ENCODE assay signal across 24 cellular contexts in the genomic region with DNA sequence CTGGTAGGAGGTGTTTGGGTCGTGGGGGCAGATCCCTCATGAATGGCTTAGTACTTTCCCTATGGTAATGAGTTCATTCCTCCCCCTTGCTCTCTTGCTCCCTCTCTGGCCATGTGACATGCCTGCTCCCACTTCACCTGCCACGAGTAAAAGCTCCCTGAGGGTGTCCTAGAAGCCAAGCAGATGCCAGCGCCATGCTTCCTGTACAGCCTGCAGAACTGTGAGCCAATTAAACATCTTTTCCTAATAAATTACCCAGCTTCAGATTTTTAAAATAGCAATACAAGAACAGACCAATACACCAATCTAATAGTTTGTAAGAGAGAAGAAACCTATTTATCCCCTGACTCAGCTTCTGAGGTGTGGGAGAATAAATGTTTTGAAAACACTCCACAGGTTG.
DNase-seq lines count a peak whose midpoint lies in the region; ATAC-seq and TF ChIP-seq lines count a peak whose summit lies in the region.
"Had no signal": no experiment of that assay in that cellular context is flagged by ENCODE, and none has a peak within 500 bp of the region (broad histone marks: within the 10 kb centered on the region; RNA-seq: fewer than 3 reads in every experiment).

No MANE protein-coding gene starts in this region.

- no peaks in the 10 kb centered on the region for H3K27me3 ChIP-seq in brain microvascular endothelial cell (replicated peaks)
- H3K27me3 ChIP-seq: BLaER1, SJSA1 had no signal

- peaks cover 4% of the 10 kb centered on the region for H3K27me3 Mint-ChIP-seq in activated T-cell treated with anti-CD3 and anti-CD28 coated beads, Interleukin-2, amount 50 U/mL, for 72 hours (ENCODE audit: low read depth)

- in situ Hi-C loops in brain microvascular endothelial cell (cut with HindIII; ENCODE audit: low pct_ligation_motif_present, low sequenced_read_pairs): no loop called here

- no peaks in the 10 kb centered on the region for H3K4me1 Mint-ChIP-seq in activated T-cell treated with anti-CD3 and anti-CD28 coated beads, Interleukin-2, amount 50 U/mL, for 72 hours (ENCODE audit: low read depth)
- H3K4me1 Mint-ChIP-seq: CD4-positive, alpha-beta memory T cell had no signal

- H3K27ac Mint-ChIP-seq in activated T-cell treated with anti-CD3 and anti-CD28 coated beads, Interleukin-2, amount 50 U/mL, for 72 hours: no peak overlapping the region
- H3K27ac Mint-ChIP-seq: HFFc6 had no signal

- TF ChIP-seq RAD21 in Ishikawa (IDR thresholded peaks at IDR 0.05; ENCODE audit: low read depth): no peak

- H3K4me3 Mint-ChIP-seq in activated T-cell treated with anti-CD3 and anti-CD28 coated beads, Interleukin-2, amount 50 U/mL, for 72 hours: no peak overlapping the region
- H3K4me3 Mint-ChIP-seq: CD4-positive, alpha-beta memory T cell; HFFc6 had no signal

- no peak for TF ChIP-seq EP300 in Ishikawa (IDR thresholded peaks at IDR 0.05; ENCODE audit: borderline replicate concordance)

- no peaks in the 10 kb centered on the region for H3K36me3 ChIP-seq in brain microvascular endothelial cell (replicated peaks)
- H3K36me3 ChIP-seq: BLaER1, SJSA1 had no signal

- no peak for ATAC-seq in activated T-cell treated with anti-CD3 and anti-CD28 coated beads, Interleukin-2, amount 50 U/mL, for 72 hours (replicated peaks in 1 of 2)
- ATAC-seq in GM19324 (IDR thresholded peaks at IDR 0.05; ENCODE audit: low FRiP score, unreplicated experiment): no peak
- ATAC-seq: Right ventricle myocardium inferior had no signal

- DNase-seq in DMS53 (lab: John Stamatoyannopoulos, UW) (peak; percentile 42), DMS53 treated with DMSO at 0.1 percent for 48 hours (lab: John Stamatoyannopoulos, UW; ENCODE audit: unreplicated experiment) (no peak), GM12865 (ENCODE audit: low read depth) (no peak), brain microvascular endothelial cell (no peak), middle frontal gyrus (ENCODE audit: extremely low spot score, low spot score) (no peak)
- DNase-seq in activated T-cell treated with anti-CD3 and anti-CD28 coated beads, Interleukin-2, amount 50 U/mL, for 72 hours: no peak
- DNase-seq: ACHN; Caco-2; CD4-positive, alpha-beta memory T cell; DMS153; HFFc6; MV-4-11; NCI-H1694; NCI-H2081; NCI-H2171; NCI-H524 treated with DMSO at 0.1 percent for 48 hours; T-helper 1 cell had no signal

- peak; percentile 6 for TF ChIP-seq CTCF in GM12865 (IDR thresholded peaks at IDR 0.05; ENCODE audit: insufficient read depth, low read depth, low read length, missing control alignments)
- TF ChIP-seq CTCF in brain microvascular endothelial cell (IDR thresholded peaks at IDR 0.05; ENCODE audit: low read depth, low read length, missing control alignments): peak; percentile 16

- H3K36me3 Mint-ChIP-seq in activated T-cell treated with anti-CD3 and anti-CD28 coated beads, Interleukin-2, amount 50 U/mL, for 72 hours (ENCODE audit: insufficient read depth in 2 of 2): peaks cover 2 to 5% of the 10 kb centered on the region in 2 donors
- H3K36me3 Mint-ChIP-seq: CD4-positive, alpha-beta memory T cell had no signal

- H3K4me3 ChIP-seq in GM12865 (ENCODE audit: low read depth, low read length) (no peak overlapping the region), brain microvascular endothelial cell (ENCODE audit: low read depth, low read length) (no peak overlapping the region)
- H3K4me3 ChIP-seq: BLaER1, SJSA1 had no signal

- no peak overlapping the region for H3K27ac ChIP-seq in brain microvascular endothelial cell
- H3K27ac ChIP-seq: 22Rv1, BLaER1, HL-60, SJSA1 had no signal

- peaks cover 3 to 5% of the 10 kb centered on the region in 2 donors for H3K9me3 Mint-ChIP-seq in activated T-cell treated with anti-CD3 and anti-CD28 coated beads, Interleukin-2, amount 50 U/mL, for 72 hours

TF ChIP-seq in Ishikawa, 13 proteins besides CTCF, POLR2A, EP300 and RAD21:
- TF ChIP-seq, protein P1, sequence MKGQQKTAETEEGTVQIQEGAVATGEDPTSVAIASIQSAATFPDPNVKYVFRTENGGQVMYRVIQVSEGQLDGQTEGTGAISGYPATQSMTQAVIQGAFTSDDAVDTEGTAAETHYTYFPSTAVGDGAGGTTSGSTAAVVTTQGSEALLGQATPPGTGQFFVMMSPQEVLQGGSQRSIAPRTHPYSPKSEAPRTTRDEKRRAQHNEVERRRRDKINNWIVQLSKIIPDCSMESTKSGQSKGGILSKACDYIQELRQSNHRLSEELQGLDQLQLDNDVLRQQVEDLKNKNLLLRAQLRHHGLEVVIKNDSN (IDR thresholded peaks at IDR 0.05): peak; percentile 49; the same call in 1 of the 2 replicates
- TF ChIP-seq TCF12 (IDR thresholded peaks at IDR 0.05; ENCODE audit: low read depth): no peak
